In genomic region chr1:209768354-209768774, GRCh38 we compare ENCODE assay signal across 9 cellular contexts. TPM values are rescaled to one million over a fixed set of nuclear protein-coding genes. Genes with fewer than 3 reads are reported as not detected.
DNase-seq lines count a peak whose midpoint lies in the region; ATAC-seq lines count a peak whose summit lies in the region.
"Had no signal": no experiment of that assay in that cellular context is flagged by ENCODE, and none has a peak within 500 bp of the region (broad histone marks: within the 10 kb centered on the region; RNA-seq: fewer than 3 reads in every experiment).

No MANE protein-coding gene starts in this region.

- CTCF ChIA-PET in CD4-positive, alpha-beta memory T cell (lab: Charles Lee; ENCODE audit: partially characterized antibody), result interaction anchor here (0.8 to 16.0 kb wide), 10 partner anchors 14 to 77 kb away, joined by 3 to 385 read pairs (median 8); partner anchors contain the start of genes C1orf74, TRAF3IP3 and UTP25

- H3K9me3 ChIP-seq in CD4-positive, alpha-beta memory T cell (ENCODE audit: control insufficient read depth in 1 of 2, low read length in 2 of 2), result no peaks in the 10 kb centered on the region
- H3K9me3 ChIP-seq in KOPT-K1 (ENCODE audit: insufficient read depth, low read length, poor library complexity, severe bottlenecking) (no peaks in the 10 kb centered on the region), muscle layer of duodenum (ENCODE audit: control insufficient read depth in 1 of 2, low read length in 2 of 2) (no peaks in the 10 kb centered on the region), thymus (ENCODE audit: control insufficient read depth) (no peaks in the 10 kb centered on the region)

- H3K9me3 Mint-ChIP-seq in CD4-positive, alpha-beta memory T cell, result no peaks in the 10 kb centered on the region

- H3K4me3 Mint-ChIP-seq in CD4-positive, alpha-beta memory T cell, result no peak overlapping the region

- H3K36me3 Mint-ChIP-seq in CD4-positive, alpha-beta memory T cell, result peaks cover 42 to 54% of the 10 kb centered on the region in 2 donors

- ATAC-seq in GM21423 (IDR thresholded peaks at IDR 0.05; ENCODE audit: unreplicated experiment), result peak; percentile 86

- POLR2A ChIA-PET in CD4-positive, alpha-beta memory T cell (lab: Charles Lee; ENCODE audit: partially characterized antibody), result interaction anchor here (0.9 to 36.1 kb wide), 16 partner anchors 6 to 1810 kb away, joined by 3 to 1778 read pairs (median 7); partner anchors contain the start of genes C1orf74, IRF6, SLC30A1 and TRAF3IP3

- H3K36me3 ChIP-seq in CD4-positive, alpha-beta memory T cell (ENCODE audit: insufficient read depth, low read length), result peaks cover 32% of the 10 kb centered on the region
- H3K36me3 ChIP-seq in KOPT-K1 (ENCODE audit: insufficient read depth, low read length) (peaks cover 56% of the 10 kb centered on the region), muscle layer of duodenum (ENCODE audit: control insufficient read depth in 1 of 2, insufficient read depth in 2 of 2, low read length in 2 of 2) (no peaks in the 10 kb centered on the region), thymus (ENCODE audit: control insufficient read depth, insufficient read depth) (peaks cover 40% of the 10 kb centered on the region)

- H3K27me3 Mint-ChIP-seq in CD4-positive, alpha-beta memory T cell, result no peaks in the 10 kb centered on the region

- peak overlapping the region; percentile 83 to 84 for H3K4me3 ChIP-seq in CD4-positive, alpha-beta memory T cell (ENCODE audit: low read length in 2 of 2)
- H3K4me3 ChIP-seq in muscle layer of duodenum (ENCODE audit: low read depth in 1 of 2, low read length in 2 of 2) (peak overlapping the region; percentile 21 to 52), thymus (ENCODE audit: low read length) (peak overlapping the region; percentile 84)

- peak overlapping the region; percentile 79 for H3K27ac ChIP-seq in CD4-positive, alpha-beta memory T cell (ENCODE audit: low read depth, low read length)
- H3K27ac ChIP-seq in KOPT-K1 (ENCODE audit: low read depth, low read length, poor library complexity, severe bottlenecking), result peak overlapping the region; percentile 88
- H3K27ac ChIP-seq in muscle layer of duodenum (ENCODE audit: low read length), result peak overlapping the region; percentile 89
- peak overlapping the region; percentile 93 for H3K27ac ChIP-seq in thymus (ENCODE audit: low read depth)

- 2% methylated on average over 9 of the region's 9 CpGs for whole genome bisulfite sequencing in thymus

- peaks cover 69% of the 10 kb centered on the region for H3K4me1 ChIP-seq in CD4-positive, alpha-beta memory T cell (ENCODE audit: insufficient read depth, low read length)
- H3K4me1 ChIP-seq in muscle layer of duodenum (ENCODE audit: control insufficient read depth in 1 of 2, insufficient read depth in 2 of 2, low read length in 2 of 2) (peaks cover 11 to 36% of the 10 kb centered on the region in 2 donors), thymus (ENCODE audit: control insufficient read depth, insufficient read depth, low read length) (peaks cover 31% of the 10 kb centered on the region)

- peaks cover 11 to 41% (median 24%) of the 10 kb centered on the region in 4 donors for H3K4me1 Mint-ChIP-seq in CD4-positive, alpha-beta memory T cell

- DNase-seq in CD4-positive, alpha-beta memory T cell, result peak; percentile 82 to 92 (median 85)
- peak; percentile 83 to 89 for DNase-seq in activated T-cell treated with anti-CD3 and anti-CD28 coated beads, Interleukin-2, amount 50 U/mL, for 48 hours
- DNase-seq in DMS 273 (lab: John Stamatoyannopoulos, UW; ENCODE audit: unreplicated experiment) (no peak), retina (no peak)

- H3K27ac Mint-ChIP-seq in CD4-positive, alpha-beta memory T cell, result no peak overlapping the region

- H3K27me3 ChIP-seq in CD4-positive, alpha-beta memory T cell (ENCODE audit: insufficient read depth, low read length), result no peaks in the 10 kb centered on the region
- H3K27me3 ChIP-seq in muscle layer of duodenum (ENCODE audit: low read depth, low read length) (no peaks in the 10 kb centered on the region), thymus (ENCODE audit: control insufficient read depth, insufficient read depth) (no peaks in the 10 kb centered on the region)

- intact Hi-C loops in CD4-positive, alpha-beta memory T cell (cut with micrococcal nuclease), result loop anchor here (1.0 to 2.0 kb wide), 7 partner anchors 11 to 76 kb away; partner anchors contain the start of genes C1orf74, TRAF3IP3 and UTP25

RNA-seq across cellular contexts. Expression of gene TRAF3IP3, which starts 12.5 kb away (rescaled TPM):
- total RNA-seq in CD4-positive, alpha-beta memory T cell, result 100 to 1,000 TPM; 571 to 574 TPM
- 100 to 1,000 TPM; 435 to 487 TPM for polyA plus RNA-seq in CD4-positive, alpha-beta memory T cell
- 142 TPM for polyA plus RNA-seq in thymus
- total RNA-seq: epithelial cell of proximal tubule had no signal

RNA-seq across cellular contexts. Expression of gene C1orf74, which starts 16.0 kb away (rescaled TPM):
- 1 to 10 TPM; 1.2 TPM for total RNA-seq in CD4-positive, alpha-beta memory T cell
- under 1 TPM in 1 of 2 donors, not detected in 1; 0.41 TPM for polyA plus RNA-seq in CD4-positive, alpha-beta memory T cell
- 2.8 TPM for polyA plus RNA-seq in thymus

RNA-seq across cellular contexts. Expression of gene IRF6, which starts 37.6 kb away (rescaled TPM):
- total RNA-seq in CD4-positive, alpha-beta memory T cell, result under 1 TPM; 0.15 to 0.50 TPM
- polyA plus RNA-seq in CD4-positive, alpha-beta memory T cell, result under 1 TPM in 1 of 2 donors, not detected in 1; 0.42 TPM
- 39.9 TPM for polyA plus RNA-seq in thymus

RNA-seq across cellular contexts. Expression of gene UTP25, which starts 59.4 kb away (rescaled TPM):
- total RNA-seq in CD4-positive, alpha-beta memory T cell, result 10 to 100 TPM; 13.4 to 13.6 TPM
- 1 to 10 TPM; 3.7 to 5.4 TPM for polyA plus RNA-seq in CD4-positive, alpha-beta memory T cell
- polyA plus RNA-seq in thymus, result 2.9 TPM

Comparison
In these comparisons a context has a peak if more than half of its experiments do, and no peak if none do; other contexts are left out.
1. DNase-seq: peak in CD4-positive, alpha-beta memory T cell (5 of 5) and activated T-cell treated with anti-CD3 and anti-CD28 coated beads, Interleukin-2, amount 50 U/mL, for 48 hours (2 of 2); none in DMS 273 (single experiment) and retina (single experiment).
2. RNA of gene IRF6, which starts 37.6 kb away (polyA plus RNA-seq): 39.9 TPM in thymus (single experiment); 0.42 TPM in CD4-positive, alpha-beta memory T cell; every median in the first group is over 10 times any median in the second.
3. Peak in every context shown above with its lines, with median percentiles within 50 percentile points of each other: H3K27ac ChIP-seq and H3K4me3 ChIP-seq.